In the genomic region with DNA sequence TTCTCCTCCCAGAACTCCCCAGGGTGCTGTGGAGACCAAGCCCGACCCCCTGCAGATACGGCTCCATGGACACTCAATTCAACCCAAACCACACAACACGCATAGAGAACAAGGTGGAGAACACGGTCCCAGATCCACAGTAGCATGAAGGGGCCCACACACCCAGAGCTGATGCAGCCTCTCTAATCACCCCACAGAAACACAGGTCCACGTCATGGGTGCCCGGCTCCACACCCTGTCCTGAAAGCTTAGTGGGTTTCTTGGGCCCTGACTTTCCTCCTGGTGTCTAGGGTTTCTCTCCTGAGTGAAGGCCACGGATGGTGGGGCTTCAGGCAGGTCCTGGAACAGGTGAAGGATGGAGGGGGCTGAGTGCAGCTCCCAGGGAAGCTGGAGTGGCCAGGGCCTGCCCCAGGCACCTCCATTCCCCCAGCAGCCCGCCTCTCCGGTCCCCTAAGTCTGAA, we compare ENCODE assay signal across 2 cellular contexts.
TF ChIP-seq lines count a peak whose summit lies in the region.

No MANE protein-coding gene starts in this region.

TF ChIP-seq in GM23338, 12 proteins besides CTCF, POLR2A, EP300 and RAD21 (continues in another document):
- TF ChIP-seq POLR2AphosphoS5 (IDR thresholded peaks at IDR 0.05; ENCODE audit: low read depth): no peak
- TF ChIP-seq, protein P1, sequence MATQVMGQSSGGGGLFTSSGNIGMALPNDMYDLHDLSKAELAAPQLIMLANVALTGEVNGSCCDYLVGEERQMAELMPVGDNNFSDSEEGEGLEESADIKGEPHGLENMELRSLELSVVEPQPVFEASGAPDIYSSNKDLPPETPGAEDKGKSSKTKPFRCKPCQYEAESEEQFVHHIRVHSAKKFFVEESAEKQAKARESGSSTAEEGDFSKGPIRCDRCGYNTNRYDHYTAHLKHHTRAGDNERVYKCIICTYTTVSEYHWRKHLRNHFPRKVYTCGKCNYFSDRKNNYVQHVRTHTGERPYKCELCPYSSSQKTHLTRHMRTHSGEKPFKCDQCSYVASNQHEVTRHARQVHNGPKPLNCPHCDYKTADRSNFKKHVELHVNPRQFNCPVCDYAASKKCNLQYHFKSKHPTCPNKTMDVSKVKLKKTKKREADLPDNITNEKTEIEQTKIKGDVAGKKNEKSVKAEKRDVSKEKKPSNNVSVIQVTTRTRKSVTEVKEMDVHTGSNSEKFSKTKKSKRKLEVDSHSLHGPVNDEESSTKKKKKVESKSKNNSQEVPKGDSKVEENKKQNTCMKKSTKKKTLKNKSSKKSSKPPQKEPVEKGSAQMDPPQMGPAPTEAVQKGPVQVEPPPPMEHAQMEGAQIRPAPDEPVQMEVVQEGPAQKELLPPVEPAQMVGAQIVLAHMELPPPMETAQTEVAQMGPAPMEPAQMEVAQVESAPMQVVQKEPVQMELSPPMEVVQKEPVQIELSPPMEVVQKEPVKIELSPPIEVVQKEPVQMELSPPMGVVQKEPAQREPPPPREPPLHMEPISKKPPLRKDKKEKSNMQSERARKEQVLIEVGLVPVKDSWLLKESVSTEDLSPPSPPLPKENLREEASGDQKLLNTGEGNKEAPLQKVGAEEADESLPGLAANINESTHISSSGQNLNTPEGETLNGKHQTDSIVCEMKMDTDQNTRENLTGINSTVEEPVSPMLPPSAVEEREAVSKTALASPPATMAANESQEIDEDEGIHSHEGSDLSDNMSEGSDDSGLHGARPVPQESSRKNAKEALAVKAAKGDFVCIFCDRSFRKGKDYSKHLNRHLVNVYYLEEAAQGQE (IDR thresholded peaks at IDR 0.05; ENCODE audit: unreplicated experiment): no peak
- TF ChIP-seq EZH2phosphoT487 (IDR thresholded peaks at IDR 0.05; ENCODE audit: unreplicated experiment): no peak
- TF ChIP-seq NANOG (IDR thresholded peaks at IDR 0.05; ENCODE audit: borderline replicate concordance): no peak
- TF ChIP-seq ZNF462 (CRISPR knock-in tag; IDR thresholded peaks at IDR 0.05): no peak
- TF ChIP-seq CREB1 (CRISPR knock-in tag; IDR thresholded peaks at IDR 0.05; ENCODE audit: low read depth): no peak
- TF ChIP-seq JUNB (IDR thresholded peaks at IDR 0.05; ENCODE audit: unreplicated experiment): no peak
- TF ChIP-seq ZNF114 (CRISPR knock-in tag; IDR thresholded peaks at IDR 0.05): no peak
- TF ChIP-seq, protein P2, sequence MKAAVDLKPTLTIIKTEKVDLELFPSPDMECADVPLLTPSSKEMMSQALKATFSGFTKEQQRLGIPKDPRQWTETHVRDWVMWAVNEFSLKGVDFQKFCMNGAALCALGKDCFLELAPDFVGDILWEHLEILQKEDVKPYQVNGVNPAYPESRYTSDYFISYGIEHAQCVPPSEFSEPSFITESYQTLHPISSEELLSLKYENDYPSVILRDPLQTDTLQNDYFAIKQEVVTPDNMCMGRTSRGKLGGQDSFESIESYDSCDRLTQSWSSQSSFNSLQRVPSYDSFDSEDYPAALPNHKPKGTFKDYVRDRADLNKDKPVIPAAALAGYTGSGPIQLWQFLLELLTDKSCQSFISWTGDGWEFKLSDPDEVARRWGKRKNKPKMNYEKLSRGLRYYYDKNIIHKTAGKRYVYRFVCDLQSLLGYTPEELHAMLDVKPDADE (IDR thresholded peaks at IDR 0.05): no peak
- TF ChIP-seq ZNF331 (CRISPR knock-in tag; IDR thresholded peaks at IDR 0.05; ENCODE audit: low read depth): no peak

TF ChIP-seq in GM12878, 131 proteins besides CTCF, POLR2A, EP300 and RAD21:
- TF ChIP-seq ESRRA (IDR thresholded peaks at IDR 0.05; ENCODE audit: low read length): no peak
- TF ChIP-seq POLR2AphosphoS2 (IDR thresholded peaks at IDR 0.05; ENCODE audit: low read depth, low read length): peak; percentile 14; the same call in 1 of the 2 replicates
- TF ChIP-seq SMAD5 (IDR thresholded peaks at IDR 0.05; ENCODE audit: low read depth): 0 out of 2 replicates have a peak, but pooled peaks have one; percentile 53
- 0 out of 2 replicates have a peak, but pooled peaks have one; percentile 12 for TF ChIP-seq CREM (IDR thresholded peaks at IDR 0.05; ENCODE audit: low read depth)
- TF ChIP-seq CHD1 (IDR thresholded peaks at IDR 0.05; ENCODE audit: low read depth, low read length): no peak
TF ChIP-seq in GM12878: peak in this region for 3.
